In genomic region chr12:98593351-98594049, GRCh38 we compare ENCODE assay signal across 8 cellular contexts. TPM values are rescaled to one million over a fixed set of nuclear protein-coding genes. Genes with fewer than 3 reads are reported as not detected.
DNase-seq lines count a peak whose midpoint lies in the region; ATAC-seq, FAIRE-seq and TF ChIP-seq lines count a peak whose summit lies in the region.

Gene SLC25A3 (plus strand): TSS chr12:98593686. CDS start chr12:98593979, 293 bp downstream.

- TF ChIP-seq POLR2A in body of pancreas (IDR thresholded peaks at IDR 0.05) (peak; percentile 93 to 99 (median 99)), sigmoid colon (IDR thresholded peaks at IDR 0.05) (peak; percentile 96 to 97)

- 0% methylated on average over 13 to 66 of the region's 67 CpGs for WGBS in body of pancreas, 2 donors
- 0% methylated on average over 67 of the region's 67 CpGs for WGBS in sigmoid colon, 2 donors

- no peak for TF ChIP-seq CTCF in 22Rv1 (IDR thresholded peaks at IDR 0.05)
- no peak for TF ChIP-seq CTCF in body of pancreas (IDR thresholded peaks at IDR 0.05)
- no peak for TF ChIP-seq CTCF in sigmoid colon (IDR thresholded peaks at IDR 0.05)

- H3K4me1 ChIP-seq in body of pancreas (peaks cover 19% of the 10 kb centered on the region), sigmoid colon (peaks cover 0 to 40% (median 30%) of the 10 kb centered on the region in 4 donors)

- intact Hi-C loops in body of pancreas (cut with DNase I) (no loop called here), sigmoid colon (cut with DNase I) (loop anchor here (1.0 to 5.0 kb wide), 3 partner anchors 52 to 89 kb away; partner anchors contain the start of genes APAF1 and TMPO)

- H3K27me3 ChIP-seq in body of pancreas: no peaks in the 10 kb centered on the region
- no peaks in the 10 kb centered on the region for H3K27me3 ChIP-seq in sigmoid colon

- ATAC-seq in GM18520 (IDR thresholded peaks at IDR 0.05; ENCODE audit: unreplicated experiment) (peak; percentile 100), HG03064 (IDR thresholded peaks at IDR 0.05; ENCODE audit: low read depth, unreplicated experiment) (peak; percentile 99), body of pancreas (peak; percentile 99)

- peak in 1 of 4 donors; percentile 6 for TF ChIP-seq EP300 in sigmoid colon (IDR thresholded peaks at IDR 0.05)

- H3K9me3 ChIP-seq in body of pancreas (no peaks in the 10 kb centered on the region), sigmoid colon (no peaks in the 10 kb centered on the region)

- peaks cover 2 to 4% of the 10 kb centered on the region in 2 donors for H3K36me3 ChIP-seq in body of pancreas (replicated peaks in 1 of 2; ENCODE audit: insufficient read depth in 1 of 2, low read depth in 2 of 2)
- H3K36me3 ChIP-seq in sigmoid colon: peaks cover 5 to 28% (median 12%) of the 10 kb centered on the region in 4 donors

- DNase-seq in NCI-H2107 treated with DMSO at 0.1 percent for 48 hours (lab: John Stamatoyannopoulos, UW; ENCODE audit: unreplicated experiment) (peak; percentile 95), body of pancreas (peak; percentile 96 to 98 (median 98)), iPS DF 19.7 (ENCODE audit: low read depth, low spot score) (peak; percentile 86), sigmoid colon (peak; percentile 98)

- H3K27ac ChIP-seq in 22Rv1: peak within 1 kb of the TSS; percentile 88
- H3K27ac ChIP-seq in body of pancreas: peak within 1 kb of the TSS; percentile 92 to 98 (median 96)
- peak within 1 kb of the TSS; percentile 94 to 100 (median 96) for H3K27ac ChIP-seq in sigmoid colon

- H3K4me3 ChIP-seq in body of pancreas: peak within 1 kb of the TSS; percentile 87 to 95
- peak within 1 kb of the TSS; percentile 76 to 98 (median 88) for H3K4me3 ChIP-seq in sigmoid colon

- peak; percentile 59 for FAIRE-seq in TTC549 (lab: Jason Lieb, UNC)

RNA-seq across cellular contexts. Expression of gene SLC25A3, which starts in this region (rescaled TPM):
- total RNA-seq in body of pancreas: 100 to 1,000 TPM; 202 to 291 TPM
- total RNA-seq in sigmoid colon: 100 to 1,000 TPM; 525 to 641 (median 599) TPM
- 100 to 1,000 TPM; 551 to 872 (median 668) TPM for polyA plus RNA-seq in sigmoid colon

Comparison
In these comparisons a context has a peak if more than half of its experiments do, and no peak if none do; other contexts are left out.
1. Peak in every context shown above with its lines: DNase-seq, ATAC-seq, H3K4me3 ChIP-seq and H3K27ac ChIP-seq.